Comparison of ENCODE assay signal across 20 cellular contexts in the genomic region with DNA sequence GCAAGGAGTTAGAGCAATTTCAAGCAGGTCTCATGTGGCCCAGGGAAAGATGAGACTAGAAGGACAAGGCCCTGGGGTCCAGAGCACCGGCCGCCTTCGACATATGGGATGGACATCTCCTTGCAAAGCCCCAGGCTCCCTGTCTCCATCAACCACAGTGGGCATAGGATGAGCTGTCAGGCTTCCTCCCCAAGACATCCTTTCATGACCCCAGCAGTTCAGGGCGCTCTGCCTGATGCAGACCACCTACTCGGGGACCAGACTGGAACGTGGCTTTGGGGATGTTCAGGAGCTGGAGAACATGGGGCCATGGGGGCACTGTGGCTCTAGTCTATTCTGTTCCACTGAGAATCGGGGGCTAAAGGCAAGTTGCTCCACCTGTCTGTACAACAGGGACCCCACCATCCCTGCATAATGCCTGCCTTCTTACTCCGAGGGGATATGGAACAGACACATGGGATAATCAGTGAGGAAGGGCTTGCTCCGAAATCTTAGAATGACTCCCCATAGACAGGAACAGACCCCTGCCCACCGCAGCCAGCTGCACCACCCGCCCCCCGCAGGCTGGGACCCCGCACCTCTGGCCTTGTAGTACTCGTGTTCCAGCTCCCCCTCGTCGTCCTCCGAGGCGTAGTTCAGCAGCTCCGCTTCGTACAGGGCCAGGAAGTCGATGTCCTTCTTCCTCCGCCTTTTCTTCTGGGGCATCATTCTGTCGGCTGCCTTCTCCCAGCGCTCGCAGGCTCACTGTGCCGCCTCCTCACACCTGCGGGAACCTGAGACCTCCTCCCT. TPM values are rescaled to one million over a fixed set of nuclear protein-coding genes. Genes with fewer than 3 reads are reported as not detected.
"Had no signal": no experiment of that assay in that cellular context is flagged by ENCODE, and none has a peak within 500 bp of the region (broad histone marks: within the 10 kb centered on the region; RNA-seq: fewer than 3 reads in every experiment).

No MANE protein-coding gene starts in this region.

- H3K27me3 Mint-ChIP-seq: activated CD4-positive, alpha-beta T cell treated with anti-CD3 and anti-CD28 coated beads for 36 hours; activated CD8-positive, alpha-beta T cell treated with anti-CD3 and anti-CD28 coated beads for 36 hours; T-cell had no signal

- H3K4me1 ChIP-seq: adrenal gland had no signal

- H3K36me3 ChIP-seq: adrenal gland, MG63 had no signal

- H3K27me3 ChIP-seq: adrenal gland, MG63 had no signal

- H3K27ac Mint-ChIP-seq: activated CD4-positive, alpha-beta T cell treated with anti-CD3 and anti-CD28 coated beads for 36 hours; activated CD8-positive, alpha-beta T cell treated with anti-CD3 and anti-CD28 coated beads for 36 hours had no signal

- H3K9me3 Mint-ChIP-seq: activated CD8-positive, alpha-beta T cell treated with anti-CD3 and anti-CD28 coated beads for 36 hours; activated naive CD8-positive, alpha-beta T cell treated with anti-CD3 and anti-CD28 coated beads, Interleukin-2, amount 10 ng/mL, durations not matched to agents 7 days and 5 days; T-cell had no signal

- H3K36me3 Mint-ChIP-seq: activated naive CD8-positive, alpha-beta T cell treated with anti-CD3 and anti-CD28 coated beads, Interleukin-2, amount 10 ng/mL, durations not matched to agents 7 days and 5 days; T-cell had no signal

- H3K4me2 ChIP-seq: PC-9 had no signal

- H2AFZ ChIP-seq: PC-9 had no signal

- H3K4me3 Mint-ChIP-seq: activated CD4-positive, alpha-beta T cell treated with anti-CD3 and anti-CD28 coated beads for 36 hours; activated CD8-positive, alpha-beta T cell treated with anti-CD3 and anti-CD28 coated beads for 36 hours; activated naive CD8-positive, alpha-beta T cell treated with anti-CD3 and anti-CD28 coated beads, Interleukin-2, amount 10 ng/mL, durations not matched to agents 7 days and 5 days; T-cell had no signal

- ATAC-seq: activated CD4-positive, alpha-beta T cell treated with anti-CD3 and anti-CD28 coated beads for 36 hours; activated CD8-positive, alpha-beta T cell treated with anti-CD3 and anti-CD28 coated beads for 36 hours; T-cell had no signal

- H3K4me3 ChIP-seq: adrenal gland, MG63, PC-9 had no signal

- H3K27ac ChIP-seq: adrenal gland, PC-9, VCaP had no signal

- H3K9me3 ChIP-seq: adrenal gland, MG63 had no signal

- DNase-seq: activated CD4-positive, alpha-beta T cell treated with anti-CD3 and anti-CD28 coated beads for 36 hours; activated CD4-positive, CD25-positive, alpha-beta regulatory T cell; activated CD8-positive, alpha-beta memory T cell treated with anti-CD3 and anti-CD28 coated beads, Interleukin-2, amount 50 U/mL, for 4 hours; activated CD8-positive, alpha-beta T cell treated with anti-CD3 and anti-CD28 coated beads for 36 hours; activated naive CD4-positive, alpha-beta T cell treated with anti-CD3 and anti-CD28 coated beads, Interleukin-2, amount 50 U/mL, for 16 hours; activated naive CD8-positive, alpha-beta T cell treated with anti-CD3 and anti-CD28 coated beads, Interleukin-2, amount 10 ng/mL, durations not matched to agents 7 days and 5 days; adrenal gland; anterior cingulate cortex; MG63; MV-4-11; NCI-H1105; NCI-H1436; NCI-H1694 treated with DMSO at 0.1 percent for 48 hours; NCI-H2081; NCI-H510A treated with DMSO at 0.1 percent for 48 hours; PC-9; SIG-M5; T-cell had no signal

- H3K4me1 Mint-ChIP-seq: activated CD4-positive, alpha-beta T cell treated with anti-CD3 and anti-CD28 coated beads for 36 hours had no signal

RNA-seq across cellular contexts. Expression of a gene that starts 0.5 kb away (rescaled TPM):
- total RNA-seq: PC-9; T-helper 2 cell treated with Interferon-gamma antibody and Interleukin-4, amounts not matched to agents 100 ng/mL and 5 ng/mL, for 36 hours had no signal
